ENCODE assay signal across 26 cellular contexts in the genomic region with DNA sequence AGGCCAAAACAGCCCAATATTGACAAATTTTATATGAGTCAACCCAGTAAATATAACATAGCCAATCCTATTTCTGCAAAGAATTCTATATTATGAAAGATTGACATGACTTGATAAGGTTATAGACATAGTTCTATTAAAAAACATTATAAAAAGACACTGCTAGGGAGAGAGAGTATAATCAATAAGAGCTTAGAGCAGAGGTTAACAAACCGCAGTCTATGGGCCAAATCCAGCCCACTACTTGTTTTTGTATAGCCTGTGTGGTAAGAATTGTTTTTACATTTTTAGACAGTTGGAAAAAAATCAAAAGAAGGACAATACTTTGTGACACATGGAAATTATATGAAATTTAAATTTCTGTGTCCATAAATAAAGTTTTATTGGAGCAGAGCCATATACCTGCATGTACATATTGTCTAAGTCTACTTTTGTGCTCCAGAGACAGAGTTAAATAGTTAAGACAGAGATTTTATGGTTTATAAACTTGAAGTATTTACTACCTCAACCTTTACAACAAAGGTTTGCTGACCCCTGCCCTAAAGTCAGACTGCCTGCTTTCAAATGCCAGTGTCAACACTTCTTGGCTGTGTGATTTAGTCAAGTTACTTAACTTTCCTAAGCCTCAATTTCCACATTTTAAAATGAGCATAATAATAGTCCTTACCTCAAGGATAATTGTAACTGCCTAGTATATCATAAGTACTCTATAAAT.
"Had no signal": no experiment of that assay in that cellular context is flagged by ENCODE, and none has a peak within 500 bp of the region (broad histone marks: within the 10 kb centered on the region; RNA-seq: fewer than 3 reads in every experiment).

No MANE protein-coding gene starts in this region.

- H3K36me3 ChIP-seq: brain microvascular endothelial cell, left ventricle myocardium inferior, thoracic aorta, upper lobe of left lung, WERI-Rb-1 had no signal

- H3K27ac ChIP-seq: brain microvascular endothelial cell, parathyroid adenoma, thoracic aorta, upper lobe of left lung, WERI-Rb-1 had no signal

- H3K4me3 Mint-ChIP-seq: activated CD8-positive, alpha-beta T cell treated with anti-CD3 and anti-CD28 coated beads, Interleukin-2, amount 10 ng/mL, durations not matched to agents 7 days and 5 days; activated T-helper 1 cell treated with anti-CD3 and anti-CD28 coated beads, Interleukin-12 subunit alpha, Interleukin-12 subunit beta, Interleukin-2, Interleukin-4 antibody, amounts not matched to agents 30 ng/mL and 10 ng/mL and 1 ng/mL, durations not matched to agents 14 hours and 24 hours and 36 hours; dendritic cell treated with granulocyte-macrophage colony-stimulating factor and Interleukin-4, amounts not matched to agents 40 ng/mL and 50 ng/mL, for 4 days; nephron had no signal

- DNase-seq: activated CD4-positive, alpha-beta T cell treated with anti-CD3 and anti-CD28 coated beads, Interleukin-2, amount 50 U/mL, for 1 hour; activated CD4-positive, CD25-positive, alpha-beta regulatory T cell treated with anti-CD3 and anti-CD28 coated beads, Interleukin-2, amount 50 U/mL, for 72 hours; activated CD8-positive, alpha-beta T cell treated with anti-CD3 and anti-CD28 coated beads, Interleukin-2, amount 10 ng/mL, durations not matched to agents 7 days and 5 days; activated gamma-delta T cell treated with Interleukin-2 at 50 U/mL for 16 hours; aorta; brain microvascular endothelial cell; caudate nucleus; effector CD8-positive, alpha-beta T cell; foreskin melanocyte; kidney; left ventricle myocardium inferior; mammary epithelial cell; nucleus accumbens; stimulated activated CD4-positive, alpha-beta T cell treated with anti-CD3 and anti-CD28 coated beads, Interleukin-15, amount 100 ng/mL, for 24 hours; stimulated activated naive CD4-positive, alpha-beta T cell; T-helper 2 cell; upper lobe of left lung; WERI-Rb-1 had no signal

- H3K4me1 ChIP-seq: parathyroid adenoma, upper lobe of left lung had no signal

- H3K27me3 Mint-ChIP-seq: dendritic cell treated with granulocyte-macrophage colony-stimulating factor and Interleukin-4, amounts not matched to agents 40 ng/mL and 50 ng/mL, for 4 days had no signal

- H3K4me3 ChIP-seq: left ventricle myocardium inferior, smooth muscle cell, thoracic aorta, upper lobe of left lung had no signal

- H3K27me3 ChIP-seq: brain microvascular endothelial cell, upper lobe of left lung had no signal

- H3K27ac Mint-ChIP-seq: activated CD8-positive, alpha-beta T cell treated with anti-CD3 and anti-CD28 coated beads, Interleukin-2, amount 10 ng/mL, durations not matched to agents 7 days and 5 days; activated naive CD4-positive, alpha-beta T cell treated with anti-CD3 and anti-CD28 coated beads, Interleukin-2, amount 50 U/mL, for 72 hours; activated T-helper 1 cell treated with anti-CD3 and anti-CD28 coated beads, Interleukin-12 subunit alpha, Interleukin-12 subunit beta, Interleukin-2, Interleukin-4 antibody, amounts not matched to agents 30 ng/mL and 10 ng/mL and 1 ng/mL, durations not matched to agents 14 hours and 24 hours and 36 hours; dendritic cell treated with granulocyte-macrophage colony-stimulating factor and Interleukin-4, amounts not matched to agents 40 ng/mL and 50 ng/mL, for 4 days had no signal

- H3K9me3 Mint-ChIP-seq: activated naive CD4-positive, alpha-beta T cell treated with anti-CD3 and anti-CD28 coated beads, Interleukin-2, amount 50 U/mL, for 72 hours; activated T-helper 1 cell treated with anti-CD3 and anti-CD28 coated beads, Interleukin-12 subunit alpha, Interleukin-12 subunit beta, Interleukin-2, Interleukin-4 antibody, amounts not matched to agents 30 ng/mL and 10 ng/mL and 1 ng/mL, durations not matched to agents 14 hours and 24 hours and 36 hours; dendritic cell treated with granulocyte-macrophage colony-stimulating factor and Interleukin-4, amounts not matched to agents 40 ng/mL and 50 ng/mL, for 4 days; nephron had no signal

- ATAC-seq: activated CD8-positive, alpha-beta T cell treated with anti-CD3 and anti-CD28 coated beads, Interleukin-2, amount 10 ng/mL, durations not matched to agents 7 days and 5 days; activated naive CD4-positive, alpha-beta T cell treated with anti-CD3 and anti-CD28 coated beads, Interleukin-2, amount 50 U/mL, for 72 hours; esophagus mucosa had no signal

- H3K9me3 ChIP-seq: left ventricle myocardium inferior, thoracic aorta, upper lobe of left lung had no signal

- H3K36me3 Mint-ChIP-seq: activated naive CD4-positive, alpha-beta T cell treated with anti-CD3 and anti-CD28 coated beads, Interleukin-2, amount 50 U/mL, for 72 hours had no signal
